ENCODE assay signal across 2 cellular contexts in the genomic region with DNA sequence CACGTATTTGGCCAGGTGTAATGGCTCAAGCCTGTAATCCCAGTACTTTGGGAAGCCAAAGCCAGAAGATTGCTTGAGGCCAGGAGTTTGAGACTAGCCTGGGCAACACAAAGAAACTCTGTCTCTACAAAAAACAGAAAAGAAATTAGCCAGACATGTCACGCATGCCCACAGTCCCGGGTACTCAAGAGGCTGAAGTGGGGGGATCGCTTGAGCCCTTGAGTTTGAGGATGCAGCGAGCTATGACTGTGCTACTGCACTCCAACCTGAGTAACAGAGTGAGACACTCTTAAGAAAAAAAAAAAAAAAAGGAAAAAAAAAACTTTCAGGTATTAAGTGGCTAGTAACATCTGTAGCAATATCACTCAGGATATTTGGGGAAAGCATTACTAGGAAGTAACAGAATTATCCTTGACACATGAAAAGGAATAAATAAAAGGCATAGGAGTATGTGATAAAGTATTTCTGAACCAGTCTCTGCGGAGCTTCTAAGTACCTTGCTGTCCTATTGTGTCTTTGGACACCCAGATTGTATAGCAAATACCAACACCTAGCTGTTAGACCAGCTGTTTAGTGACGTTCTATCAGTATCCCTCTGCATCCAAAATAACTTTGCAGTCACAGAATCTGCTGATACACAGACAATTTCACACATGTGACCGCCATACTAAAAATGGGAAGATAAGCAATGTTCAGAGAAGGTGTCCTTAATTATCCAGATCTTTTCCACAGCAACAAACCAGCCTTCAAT.
TF ChIP-seq lines count a peak whose summit lies in the region.

No MANE protein-coding gene starts in this region.

TF ChIP-seq in GM12891, 5 proteins besides CTCF, POLR2A, EP300 and RAD21 (continued from another document):
- TF ChIP-seq PAX5 (IDR thresholded peaks at IDR 0.05; ENCODE audit: insufficient read depth, low read length, severe bottlenecking) (no peak), TAF1 (IDR thresholded peaks at IDR 0.05; ENCODE audit: low read depth, low read length) (no peak)

TF ChIP-seq in H1, 55 proteins besides CTCF, POLR2A, EP300 and RAD21:
- TF ChIP-seq ATF2 (IDR thresholded peaks at IDR 0.05; ENCODE audit: low read length) (no peak), POU5F1 (IDR thresholded peaks at IDR 0.05; ENCODE audit: low read depth, low read length) (no peak), RXRA (IDR thresholded peaks at IDR 0.05; ENCODE audit: insufficient read depth, low read depth, low read length) (no peak), TAF1 (IDR thresholded peaks at IDR 0.05; ENCODE audit: low read depth, low read length) (no peak), GTF2F1 (IDR thresholded peaks at IDR 0.05; ENCODE audit: borderline replicate concordance, low read depth, low read length) (no peak), SIX5 (IDR thresholded peaks at IDR 0.05; ENCODE audit: low read depth, low read length) (no peak), EZH2 (IDR thresholded peaks at IDR 0.05; ENCODE audit: low read depth, low read length, severe bottlenecking) (no peak)
TF ChIP-seq in H1: peak in this region for 0.
